ENCODE assay signal across 1 cellular context in the genomic region with DNA sequence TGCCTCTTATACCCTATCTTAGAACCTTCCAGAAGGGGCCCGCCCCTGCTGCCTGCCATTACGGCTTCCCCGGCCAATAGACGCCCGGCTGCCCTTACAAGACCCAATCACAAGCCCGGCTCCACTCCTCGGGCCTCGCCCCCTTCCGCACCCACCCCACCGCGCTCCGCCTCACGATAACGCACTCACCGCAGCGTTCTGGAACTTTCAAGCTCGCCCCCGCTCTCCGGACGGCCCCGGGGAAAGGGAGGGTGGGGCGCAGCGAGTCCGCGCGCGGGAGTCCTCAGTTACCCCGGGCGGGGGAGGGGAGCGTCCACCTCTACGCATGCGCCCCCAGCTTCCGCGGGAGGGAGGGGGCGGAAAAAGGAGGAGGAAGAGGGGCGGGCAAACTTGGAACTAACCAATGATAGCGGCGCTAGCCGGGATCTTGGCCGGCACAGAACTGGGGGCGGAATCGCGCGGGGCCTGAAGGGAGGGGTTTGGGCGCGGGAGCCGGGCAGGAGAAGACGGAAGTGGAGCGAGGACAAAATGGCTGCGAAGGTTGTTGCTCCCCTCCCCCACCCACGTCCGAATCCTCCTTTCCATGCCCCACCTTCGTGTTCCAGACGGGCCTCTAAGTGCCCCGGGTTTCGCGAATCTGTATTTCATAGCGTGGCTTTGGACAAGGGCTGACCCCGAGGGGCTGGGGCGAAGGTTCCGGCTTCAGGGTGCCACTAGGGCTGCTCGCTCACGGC.
TF ChIP-seq lines count a peak whose summit lies in the region.

No MANE protein-coding gene starts in this region.

TF ChIP-seq in HepG2, 621 proteins besides CTCF, POLR2A, EP300 and RAD21 (continued from another document and continues in another):
- 0 out of 2 replicates have a peak, but pooled peaks have one; percentile 72 for TF ChIP-seq ZNF572 (CRISPR knock-in tag; IDR thresholded peaks at IDR 0.05)
- peak; percentile 79 for TF ChIP-seq NFKBIZ (CRISPR knock-in tag; IDR thresholded peaks at IDR 0.05)
- peak; percentile 78; the same call in 1 of the 2 replicates for TF ChIP-seq XBP1 (CRISPR knock-in tag; IDR thresholded peaks at IDR 0.05)
- TF ChIP-seq, protein P1, sequence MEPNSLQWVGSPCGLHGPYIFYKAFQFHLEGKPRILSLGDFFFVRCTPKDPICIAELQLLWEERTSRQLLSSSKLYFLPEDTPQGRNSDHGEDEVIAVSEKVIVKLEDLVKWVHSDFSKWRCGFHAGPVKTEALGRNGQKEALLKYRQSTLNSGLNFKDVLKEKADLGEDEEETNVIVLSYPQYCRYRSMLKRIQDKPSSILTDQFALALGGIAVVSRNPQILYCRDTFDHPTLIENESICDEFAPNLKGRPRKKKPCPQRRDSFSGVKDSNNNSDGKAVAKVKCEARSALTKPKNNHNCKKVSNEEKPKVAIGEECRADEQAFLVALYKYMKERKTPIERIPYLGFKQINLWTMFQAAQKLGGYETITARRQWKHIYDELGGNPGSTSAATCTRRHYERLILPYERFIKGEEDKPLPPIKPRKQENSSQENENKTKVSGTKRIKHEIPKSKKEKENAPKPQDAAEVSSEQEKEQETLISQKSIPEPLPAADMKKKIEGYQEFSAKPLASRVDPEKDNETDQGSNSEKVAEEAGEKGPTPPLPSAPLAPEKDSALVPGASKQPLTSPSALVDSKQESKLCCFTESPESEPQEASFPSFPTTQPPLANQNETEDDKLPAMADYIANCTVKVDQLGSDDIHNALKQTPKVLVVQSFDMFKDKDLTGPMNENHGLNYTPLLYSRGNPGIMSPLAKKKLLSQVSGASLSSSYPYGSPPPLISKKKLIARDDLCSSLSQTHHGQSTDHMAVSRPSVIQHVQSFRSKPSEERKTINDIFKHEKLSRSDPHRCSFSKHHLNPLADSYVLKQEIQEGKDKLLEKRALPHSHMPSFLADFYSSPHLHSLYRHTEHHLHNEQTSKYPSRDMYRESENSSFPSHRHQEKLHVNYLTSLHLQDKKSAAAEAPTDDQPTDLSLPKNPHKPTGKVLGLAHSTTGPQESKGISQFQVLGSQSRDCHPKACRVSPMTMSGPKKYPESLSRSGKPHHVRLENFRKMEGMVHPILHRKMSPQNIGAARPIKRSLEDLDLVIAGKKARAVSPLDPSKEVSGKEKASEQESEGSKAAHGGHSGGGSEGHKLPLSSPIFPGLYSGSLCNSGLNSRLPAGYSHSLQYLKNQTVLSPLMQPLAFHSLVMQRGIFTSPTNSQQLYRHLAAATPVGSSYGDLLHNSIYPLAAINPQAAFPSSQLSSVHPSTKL (CRISPR knock-in tag; IDR thresholded peaks at IDR 0.05): peak; percentile 42; the same call in 1 of the 2 replicates
- TF ChIP-seq, protein P2, sequence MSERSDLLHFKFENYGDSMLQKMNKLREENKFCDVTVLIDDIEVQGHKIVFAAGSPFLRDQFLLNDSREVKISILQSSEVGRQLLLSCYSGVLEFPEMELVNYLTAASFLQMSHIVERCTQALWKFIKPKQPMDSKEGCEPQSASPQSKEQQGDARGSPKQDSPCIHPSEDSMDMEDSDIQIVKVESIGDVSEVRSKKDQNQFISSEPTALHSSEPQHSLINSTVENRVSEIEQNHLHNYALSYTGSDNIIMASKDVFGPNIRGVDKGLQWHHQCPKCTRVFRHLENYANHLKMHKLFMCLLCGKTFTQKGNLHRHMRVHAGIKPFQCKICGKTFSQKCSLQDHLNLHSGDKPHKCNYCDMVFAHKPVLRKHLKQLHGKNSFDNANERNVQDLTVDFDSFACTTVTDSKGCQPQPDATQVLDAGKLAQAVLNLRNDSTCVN (CRISPR knock-in tag; IDR thresholded peaks at IDR 0.05; ENCODE audit: borderline replicate concordance): peak; percentile 84
- no peak for TF ChIP-seq RCOR2 (CRISPR knock-in tag; IDR thresholded peaks at IDR 0.05)
- TF ChIP-seq SALL1 (CRISPR knock-in tag; IDR thresholded peaks at IDR 0.05): peak; percentile 54; the same call in 1 of the 2 replicates
- peak; percentile 65; the same call in 1 of the 2 replicates for TF ChIP-seq PHF8 (CRISPR knock-in tag; IDR thresholded peaks at IDR 0.05)
- no peak for TF ChIP-seq ZNF543 (CRISPR knock-in tag; IDR thresholded peaks at IDR 0.05)
- peak; percentile 83 for TF ChIP-seq YEATS2 (CRISPR knock-in tag; IDR thresholded peaks at IDR 0.05; ENCODE audit: borderline replicate concordance)
- TF ChIP-seq LCORL (IDR thresholded peaks at IDR 0.05): no peak
- TF ChIP-seq LCORL (CRISPR knock-in tag; IDR thresholded peaks at IDR 0.05): peak; percentile 49; the same call in 1 of the 2 replicates
- TF ChIP-seq CREB1 (IDR thresholded peaks at IDR 0.05): peak; percentile 65; the same call in 1 of the 2 replicates
- TF ChIP-seq CREB1 (CRISPR knock-in tag; IDR thresholded peaks at IDR 0.05): peak; percentile 76
- peak; percentile 33; the same call in 1 of the 2 replicates for TF ChIP-seq ATF7-NPFF (CRISPR knock-in tag; IDR thresholded peaks at IDR 0.05; ENCODE audit: low read depth)
- TF ChIP-seq, protein P3, sequence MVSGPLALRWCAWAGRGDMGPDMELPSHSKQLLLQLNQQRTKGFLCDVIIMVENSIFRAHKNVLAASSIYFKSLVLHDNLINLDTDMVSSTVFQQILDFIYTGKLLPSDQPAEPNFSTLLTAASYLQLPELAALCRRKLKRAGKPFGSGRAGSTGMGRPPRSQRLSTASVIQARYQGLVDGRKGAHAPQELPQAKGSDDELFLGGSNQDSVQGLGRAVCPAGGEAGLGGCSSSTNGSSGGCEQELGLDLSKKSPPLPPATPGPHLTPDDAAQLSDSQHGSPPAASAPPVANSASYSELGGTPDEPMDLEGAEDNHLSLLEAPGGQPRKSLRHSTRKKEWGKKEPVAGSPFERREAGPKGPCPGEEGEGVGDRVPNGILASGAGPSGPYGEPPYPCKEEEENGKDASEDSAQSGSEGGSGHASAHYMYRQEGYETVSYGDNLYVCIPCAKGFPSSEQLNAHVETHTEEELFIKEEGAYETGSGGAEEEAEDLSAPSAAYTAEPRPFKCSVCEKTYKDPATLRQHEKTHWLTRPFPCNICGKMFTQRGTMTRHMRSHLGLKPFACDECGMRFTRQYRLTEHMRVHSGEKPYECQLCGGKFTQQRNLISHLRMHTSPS (CRISPR knock-in tag; IDR thresholded peaks at IDR 0.05; ENCODE audit: low read depth): 0 out of 2 replicates have a peak, but pooled peaks have one; percentile 50
- TF ChIP-seq HDAC1 (CRISPR knock-in tag; IDR thresholded peaks at IDR 0.05): peak; percentile 39
- TF ChIP-seq MIXL1 (CRISPR knock-in tag; IDR thresholded peaks at IDR 0.05): 0 out of 2 replicates have a peak, but pooled peaks have one; percentile 49
- TF ChIP-seq ARNT (IDR thresholded peaks at IDR 0.05): no peak
- TF ChIP-seq ZNF124 (CRISPR knock-in tag; IDR thresholded peaks at IDR 0.05): peak; percentile 15; the same call in 1 of the 2 replicates
- peak; percentile 66; the same call in 1 of the 2 replicates for TF ChIP-seq FOXC1 (CRISPR knock-in tag; IDR thresholded peaks at IDR 0.05; ENCODE audit: borderline replicate concordance)
- TF ChIP-seq, protein P4, sequence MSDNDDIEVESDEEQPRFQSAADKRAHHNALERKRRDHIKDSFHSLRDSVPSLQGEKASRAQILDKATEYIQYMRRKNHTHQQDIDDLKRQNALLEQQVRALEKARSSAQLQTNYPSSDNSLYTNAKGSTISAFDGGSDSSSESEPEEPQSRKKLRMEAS (IDR thresholded peaks at IDR 0.05): peak; percentile 79
- TF ChIP-seq ZNF674 (CRISPR knock-in tag; IDR thresholded peaks at IDR 0.05; ENCODE audit: low read depth): no peak
- TF ChIP-seq, protein P5, sequence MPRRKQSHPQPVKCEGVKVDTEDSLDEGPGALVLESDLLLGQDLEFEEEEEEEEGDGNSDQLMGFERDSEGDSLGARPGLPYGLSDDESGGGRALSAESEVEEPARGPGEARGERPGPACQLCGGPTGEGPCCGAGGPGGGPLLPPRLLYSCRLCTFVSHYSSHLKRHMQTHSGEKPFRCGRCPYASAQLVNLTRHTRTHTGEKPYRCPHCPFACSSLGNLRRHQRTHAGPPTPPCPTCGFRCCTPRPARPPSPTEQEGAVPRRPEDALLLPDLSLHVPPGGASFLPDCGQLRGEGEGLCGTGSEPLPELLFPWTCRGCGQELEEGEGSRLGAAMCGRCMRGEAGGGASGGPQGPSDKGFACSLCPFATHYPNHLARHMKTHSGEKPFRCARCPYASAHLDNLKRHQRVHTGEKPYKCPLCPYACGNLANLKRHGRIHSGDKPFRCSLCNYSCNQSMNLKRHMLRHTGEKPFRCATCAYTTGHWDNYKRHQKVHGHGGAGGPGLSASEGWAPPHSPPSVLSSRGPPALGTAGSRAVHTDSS (CRISPR knock-in tag; conservative IDR thresholded peaks at IDR 0.05): no peak
- TF ChIP-seq, protein P6, sequence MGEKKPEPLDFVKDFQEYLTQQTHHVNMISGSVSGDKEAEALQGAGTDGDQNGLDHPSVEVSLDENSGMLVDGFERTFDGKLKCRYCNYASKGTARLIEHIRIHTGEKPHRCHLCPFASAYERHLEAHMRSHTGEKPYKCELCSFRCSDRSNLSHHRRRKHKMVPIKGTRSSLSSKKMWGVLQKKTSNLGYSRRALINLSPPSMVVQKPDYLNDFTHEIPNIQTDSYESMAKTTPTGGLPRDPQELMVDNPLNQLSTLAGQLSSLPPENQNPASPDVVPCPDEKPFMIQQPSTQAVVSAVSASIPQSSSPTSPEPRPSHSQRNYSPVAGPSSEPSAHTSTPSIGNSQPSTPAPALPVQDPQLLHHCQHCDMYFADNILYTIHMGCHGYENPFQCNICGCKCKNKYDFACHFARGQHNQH (CRISPR knock-in tag; IDR thresholded peaks at IDR 0.05): peak; percentile 71; the same call in 1 of the 2 replicates
- TF ChIP-seq, protein P7, sequence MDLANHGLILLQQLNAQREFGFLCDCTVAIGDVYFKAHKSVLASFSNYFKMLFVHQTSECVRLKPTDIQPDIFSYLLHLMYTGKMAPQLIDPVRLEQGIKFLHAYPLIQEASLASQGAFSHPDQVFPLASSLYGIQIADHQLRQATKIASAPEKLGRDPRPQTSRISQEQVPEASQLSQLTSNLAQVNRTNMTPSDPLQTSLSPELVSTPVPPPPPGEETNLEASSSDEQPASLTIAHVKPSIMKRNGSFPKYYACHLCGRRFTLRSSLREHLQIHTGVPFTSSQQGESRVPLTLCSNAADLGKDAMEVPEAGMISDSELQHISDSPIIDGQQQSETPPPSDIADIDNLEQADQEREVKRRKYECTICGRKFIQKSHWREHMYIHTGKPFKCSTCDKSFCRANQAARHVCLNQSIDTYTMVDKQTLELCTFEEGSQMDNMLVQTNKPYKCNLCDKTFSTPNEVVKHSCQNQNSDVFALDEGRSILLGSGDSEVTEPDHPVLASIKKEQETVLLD (CRISPR knock-in tag; IDR thresholded peaks at IDR 0.05; ENCODE audit: low read depth): peak; percentile 73
- no peak for TF ChIP-seq KDM5A (IDR thresholded peaks at IDR 0.05; ENCODE audit: borderline replicate concordance, low read length)
- TF ChIP-seq, protein P8, sequence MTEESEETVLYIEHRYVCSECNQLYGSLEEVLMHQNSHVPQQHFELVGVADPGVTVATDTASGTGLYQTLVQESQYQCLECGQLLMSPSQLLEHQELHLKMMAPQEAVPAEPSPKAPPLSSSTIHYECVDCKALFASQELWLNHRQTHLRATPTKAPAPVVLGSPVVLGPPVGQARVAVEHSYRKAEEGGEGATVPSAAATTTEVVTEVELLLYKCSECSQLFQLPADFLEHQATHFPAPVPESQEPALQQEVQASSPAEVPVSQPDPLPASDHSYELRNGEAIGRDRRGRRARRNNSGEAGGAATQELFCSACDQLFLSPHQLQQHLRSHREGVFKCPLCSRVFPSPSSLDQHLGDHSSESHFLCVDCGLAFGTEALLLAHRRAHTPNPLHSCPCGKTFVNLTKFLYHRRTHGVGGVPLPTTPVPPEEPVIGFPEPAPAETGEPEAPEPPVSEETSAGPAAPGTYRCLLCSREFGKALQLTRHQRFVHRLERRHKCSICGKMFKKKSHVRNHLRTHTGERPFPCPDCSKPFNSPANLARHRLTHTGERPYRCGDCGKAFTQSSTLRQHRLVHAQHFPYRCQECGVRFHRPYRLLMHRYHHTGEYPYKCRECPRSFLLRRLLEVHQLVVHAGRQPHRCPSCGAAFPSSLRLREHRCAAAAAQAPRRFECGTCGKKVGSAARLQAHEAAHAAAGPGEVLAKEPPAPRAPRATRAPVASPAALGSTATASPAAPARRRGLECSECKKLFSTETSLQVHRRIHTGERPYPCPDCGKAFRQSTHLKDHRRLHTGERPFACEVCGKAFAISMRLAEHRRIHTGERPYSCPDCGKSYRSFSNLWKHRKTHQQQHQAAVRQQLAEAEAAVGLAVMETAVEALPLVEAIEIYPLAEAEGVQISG (CRISPR knock-in tag; IDR thresholded peaks at IDR 0.05): peak; percentile 69; the same call in 1 of the 2 replicates
- TF ChIP-seq, protein P9, sequence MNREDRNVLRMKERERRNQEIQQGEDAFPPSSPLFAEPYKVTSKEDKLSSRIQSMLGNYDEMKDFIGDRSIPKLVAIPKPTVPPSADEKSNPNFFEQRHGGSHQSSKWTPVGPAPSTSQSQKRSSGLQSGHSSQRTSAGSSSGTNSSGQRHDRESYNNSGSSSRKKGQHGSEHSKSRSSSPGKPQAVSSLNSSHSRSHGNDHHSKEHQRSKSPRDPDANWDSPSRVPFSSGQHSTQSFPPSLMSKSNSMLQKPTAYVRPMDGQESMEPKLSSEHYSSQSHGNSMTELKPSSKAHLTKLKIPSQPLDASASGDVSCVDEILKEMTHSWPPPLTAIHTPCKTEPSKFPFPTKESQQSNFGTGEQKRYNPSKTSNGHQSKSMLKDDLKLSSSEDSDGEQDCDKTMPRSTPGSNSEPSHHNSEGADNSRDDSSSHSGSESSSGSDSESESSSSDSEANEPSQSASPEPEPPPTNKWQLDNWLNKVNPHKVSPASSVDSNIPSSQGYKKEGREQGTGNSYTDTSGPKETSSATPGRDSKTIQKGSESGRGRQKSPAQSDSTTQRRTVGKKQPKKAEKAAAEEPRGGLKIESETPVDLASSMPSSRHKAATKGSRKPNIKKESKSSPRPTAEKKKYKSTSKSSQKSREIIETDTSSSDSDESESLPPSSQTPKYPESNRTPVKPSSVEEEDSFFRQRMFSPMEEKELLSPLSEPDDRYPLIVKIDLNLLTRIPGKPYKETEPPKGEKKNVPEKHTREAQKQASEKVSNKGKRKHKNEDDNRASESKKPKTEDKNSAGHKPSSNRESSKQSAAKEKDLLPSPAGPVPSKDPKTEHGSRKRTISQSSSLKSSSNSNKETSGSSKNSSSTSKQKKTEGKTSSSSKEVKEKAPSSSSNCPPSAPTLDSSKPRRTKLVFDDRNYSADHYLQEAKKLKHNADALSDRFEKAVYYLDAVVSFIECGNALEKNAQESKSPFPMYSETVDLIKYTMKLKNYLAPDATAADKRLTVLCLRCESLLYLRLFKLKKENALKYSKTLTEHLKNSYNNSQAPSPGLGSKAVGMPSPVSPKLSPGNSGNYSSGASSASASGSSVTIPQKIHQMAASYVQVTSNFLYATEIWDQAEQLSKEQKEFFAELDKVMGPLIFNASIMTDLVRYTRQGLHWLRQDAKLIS (CRISPR knock-in tag; IDR thresholded peaks at IDR 0.05): no peak
- 0 out of 2 replicates have a peak, but pooled peaks have one; percentile 63 for TF ChIP-seq ZNF335 (CRISPR knock-in tag; IDR thresholded peaks at IDR 0.05)
- TF ChIP-seq, protein P10, sequence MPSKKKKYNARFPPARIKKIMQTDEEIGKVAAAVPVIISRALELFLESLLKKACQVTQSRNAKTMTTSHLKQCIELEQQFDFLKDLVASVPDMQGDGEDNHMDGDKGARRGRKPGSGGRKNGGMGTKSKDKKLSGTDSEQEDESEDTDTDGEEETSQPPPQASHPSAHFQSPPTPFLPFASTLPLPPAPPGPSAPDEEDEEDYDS (CRISPR knock-in tag; IDR thresholded peaks at IDR 0.05): peak; percentile 96
- TF ChIP-seq, protein P11, sequence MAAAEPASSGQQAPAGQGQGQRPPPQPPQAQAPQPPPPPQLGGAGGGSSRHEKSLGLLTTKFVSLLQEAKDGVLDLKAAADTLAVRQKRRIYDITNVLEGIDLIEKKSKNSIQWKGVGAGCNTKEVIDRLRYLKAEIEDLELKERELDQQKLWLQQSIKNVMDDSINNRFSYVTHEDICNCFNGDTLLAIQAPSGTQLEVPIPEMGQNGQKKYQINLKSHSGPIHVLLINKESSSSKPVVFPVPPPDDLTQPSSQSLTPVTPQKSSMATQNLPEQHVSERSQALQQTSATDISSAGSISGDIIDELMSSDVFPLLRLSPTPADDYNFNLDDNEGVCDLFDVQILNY (CRISPR knock-in tag; conservative IDR thresholded peaks at IDR 0.05): 0 out of 2 replicates have a peak, but pooled peaks have one; percentile 48
- TF ChIP-seq HCFC1 (IDR thresholded peaks at IDR 0.05; ENCODE audit: low read depth, low read length): 0 out of 2 replicates have a peak, but pooled peaks have one; percentile 8
